ENCODE assay signal across 17 cellular contexts in genomic region chr17:1082579-1082978, GRCh38.
DNase-seq lines count a peak whose midpoint lies in the region; ATAC-seq and TF ChIP-seq lines count a peak whose summit lies in the region.
"Had no signal": no experiment of that assay in that cellular context is flagged by ENCODE, and none has a peak within 500 bp of the region (broad histone marks: within the 10 kb centered on the region; RNA-seq: fewer than 3 reads in every experiment).

No MANE protein-coding gene starts in this region.

- H3K9me3 ChIP-seq in GM23248 (ENCODE audit: low read depth): no peaks in the 10 kb centered on the region
- H3K9me3 ChIP-seq in RWPE2 (ENCODE audit: severe bottlenecking): no peaks in the 10 kb centered on the region
- no peaks in the 10 kb centered on the region for H3K9me3 ChIP-seq in fibroblast of lung (ENCODE audit: control insufficient read depth, insufficient read depth, low read depth, low read length)
- H3K9me3 ChIP-seq in vagina: no peaks in the 10 kb centered on the region
- H3K9me3 ChIP-seq: HAP-1 had no signal

- H3K9ac ChIP-seq in GM23248 (no peak overlapping the region), fibroblast of lung (ENCODE audit: insufficient read depth, low read length) (no peak overlapping the region), rectal smooth muscle tissue (ENCODE audit: low read length) (no peak overlapping the region)

- H3K27me3 ChIP-seq in GM23248 (replicated peaks; ENCODE audit: insufficient read depth): no peaks in the 10 kb centered on the region
- H3K27me3 ChIP-seq in RWPE2 (ENCODE audit: insufficient read depth, poor library complexity, severe bottlenecking): no peaks in the 10 kb centered on the region
- H3K27me3 ChIP-seq in fibroblast of lung (ENCODE audit: control insufficient read depth, insufficient read depth, low read length): no peaks in the 10 kb centered on the region
- no peaks in the 10 kb centered on the region for H3K27me3 ChIP-seq in rectal smooth muscle tissue (ENCODE audit: control insufficient read depth, insufficient read depth, low read length)
- no peaks in the 10 kb centered on the region for H3K27me3 ChIP-seq in vagina
- H3K27me3 ChIP-seq: brain microvascular endothelial cell had no signal

- intact Hi-C loops in vagina (cut with DNase I): no loop called here

- H3K4me3 ChIP-seq in GM23248 (no peak overlapping the region), RWPE2 (ENCODE audit: severe bottlenecking) (no peak overlapping the region), fibroblast of lung (replicated peaks in 1 of 4; ENCODE audit: control extremely low read depth in 1 of 4, insufficient read depth in 1 of 4, low read depth in 3 of 4, low read length in 4 of 4) (no peak overlapping the region), rectal smooth muscle tissue (ENCODE audit: low read length) (no peak overlapping the region), vagina (no peak overlapping the region)
- H3K4me3 ChIP-seq: HAP-1, SK-N-MC had no signal

- peaks cover 9% of the 10 kb centered on the region; the same call in 1 of the 2 replicates for H3F3A ChIP-seq in GM23248 (ENCODE audit: insufficient read depth)

- H3K27ac ChIP-seq in GM23248 (no peak overlapping the region), RWPE2 (ENCODE audit: poor library complexity, severe bottlenecking) (peak overlapping the region; percentile 71), fibroblast of lung (ENCODE audit: insufficient read depth, low read length) (no peak overlapping the region), rectal smooth muscle tissue (ENCODE audit: low read depth, low read length) (peak overlapping the region; percentile 22), vagina (no peak overlapping the region)
- H3K27ac ChIP-seq: brain microvascular endothelial cell, SK-N-MC had no signal

- no peaks in the 10 kb centered on the region for H3K36me3 ChIP-seq in GM23248 (ENCODE audit: low read depth)
- peaks cover 19% of the 10 kb centered on the region for H3K36me3 ChIP-seq in RWPE2 (ENCODE audit: low read depth)
- peaks cover 5% of the 10 kb centered on the region for H3K36me3 ChIP-seq in fibroblast of lung (ENCODE audit: control insufficient read depth, insufficient read depth, low read length)
- H3K36me3 ChIP-seq in rectal smooth muscle tissue (ENCODE audit: control insufficient read depth, insufficient read depth, low read length): peaks cover 21% of the 10 kb centered on the region
- H3K36me3 ChIP-seq in vagina: peaks cover 0 to 16% of the 10 kb centered on the region in 2 donors
- H3K36me3 ChIP-seq: HAP-1 had no signal

- H3K4me1 ChIP-seq in GM23248 (ENCODE audit: insufficient read depth) (peaks cover 22% of the 10 kb centered on the region), RWPE2 (ENCODE audit: insufficient read depth, poor library complexity, severe bottlenecking) (peaks cover 18% of the 10 kb centered on the region), fibroblast of lung (ENCODE audit: control insufficient read depth, extremely low read depth, insufficient read depth, low read length) (peaks cover 6% of the 10 kb centered on the region), rectal smooth muscle tissue (ENCODE audit: control insufficient read depth, insufficient read depth, low read length) (peaks cover under 1% of the 10 kb centered on the region), vagina (peaks cover 38% of the 10 kb centered on the region)
- H3K4me1 ChIP-seq: HAP-1 had no signal

- no peak overlapping the region for H3K4me2 ChIP-seq in GM23248 (ENCODE audit: unreplicated experiment)
- no peak overlapping the region for H3K4me2 ChIP-seq in fibroblast of lung (ENCODE audit: extremely low read depth, insufficient read depth, low read length)

- 57 to 60% methylated on average over 8 of the region's 8 CpGs for WGBS in GM23248 (ENCODE audit: low coverage in 1 of 2, low lambda C conversion rate in 2 of 2, missing lambda C conversion rate in 2 of 2), 2 experiments

- no peak for TF ChIP-seq POLR2A in vagina (IDR thresholded peaks at IDR 0.05)

- H2AFZ ChIP-seq in GM23248 (no peak overlapping the region), fibroblast of lung (ENCODE audit: low read length) (no peak overlapping the region)

- TF ChIP-seq CTCF in RWPE2 (IDR thresholded peaks at IDR 0.05; ENCODE audit: poor library complexity, severe bottlenecking): no peak
- no peak for TF ChIP-seq CTCF in fibroblast of lung (conservative IDR thresholded peaks at IDR 0.05 in 1 of 2, IDR thresholded peaks at IDR 0.05 in 1 of 2; ENCODE audit: low read depth in 1 of 2, low read length in 2 of 2)
- TF ChIP-seq CTCF in vagina (IDR thresholded peaks at IDR 0.05): no peak
- no peak for TF ChIP-seq CTCF in omental fat pad (IDR thresholded peaks at IDR 0.05)

- DNase-seq in GM23248: peak; percentile 83
- DNase-seq in RWPE2 (ENCODE audit: low spot score): no peak
- peak; percentile 79 to 83 for DNase-seq in fibroblast of lung (ENCODE audit: low read depth in 2 of 2)
- DNase-seq in vagina (ENCODE audit: extremely low spot score in 2 of 2): no peak
- no peak for DNase-seq in NCI-H2171 treated with DMSO at 0.1 percent for 48 hours (lab: John Stamatoyannopoulos, UW)
- DNase-seq in omental fat pad (ENCODE audit: low spot score): no peak
- DNase-seq in DMS153 treated with DMSO at 0.1 percent for 48 hours (lab: John Stamatoyannopoulos, UW; ENCODE audit: unreplicated experiment): no peak
- DNase-seq: activated CD8-positive, alpha-beta memory T cell treated with anti-CD3 and anti-CD28 coated beads for 24 hours; brain microvascular endothelial cell; KG1; NCI-H1436 treated with DMSO at 0.1 percent for 48 hours; NCI-H446 treated with DMSO at 0.1 percent for 48 hours; occipital lobe; stimulated activated naive CD8-positive, alpha-beta T cell treated with anti-CD3 and anti-CD28 coated beads, Interleukin-15, Interleukin-2, amounts not matched to agents 100 U/mL and 50 U/mL, for 24 hours had no signal

- in situ Hi-C loops in GM23248 (cut with MboI): no loop called here

- H4K20me1 ChIP-seq in GM23248 (ENCODE audit: insufficient read depth): no peaks in the 10 kb centered on the region
- H4K20me1 ChIP-seq in fibroblast of lung (ENCODE audit: control insufficient read depth, extremely low read depth, insufficient read depth, low read length): no peaks in the 10 kb centered on the region

- H3K79me2 ChIP-seq in GM23248 (ENCODE audit: insufficient read depth) (no peaks in the 10 kb centered on the region), fibroblast of lung (ENCODE audit: control insufficient read depth, insufficient read depth, low read length) (no peaks in the 10 kb centered on the region)

- no peak for ATAC-seq in RWPE2 (ENCODE audit: low read depth)
- ATAC-seq in omental fat pad (ENCODE audit: low FRiP score): no peak
- ATAC-seq: stimulated activated naive CD8-positive, alpha-beta T cell treated with anti-CD3 and anti-CD28 coated beads, Interleukin-15, Interleukin-2, amounts not matched to agents 100 U/mL and 50 U/mL, for 24 hours had no signal

- no peaks in the 10 kb centered on the region for H3K9me2 ChIP-seq in GM23248 (ENCODE audit: insufficient read depth)

Comparison
In these comparisons a context has a peak if more than half of its experiments do, and no peak if none do; other contexts are left out.
1. DNase-seq: peak in GM23248 (single experiment) and fibroblast of lung (2 of 2); none in RWPE2 (single experiment), vagina (0 of 2), NCI-H2171 treated with DMSO at 0.1 percent for 48 hours (single experiment), omental fat pad (single experiment) and DMS153 treated with DMSO at 0.1 percent for 48 hours (single experiment).
2. H3K27ac ChIP-seq: peak in RWPE2 (single experiment) and rectal smooth muscle tissue (single experiment); none in GM23248 (single experiment), fibroblast of lung (single experiment) and vagina (single experiment).